In genomic region chr14:100541621-100542560, GRCh38 we compare ENCODE assay signal across 12 cellular contexts.
"Had no signal": no experiment of that assay in that cellular context is flagged by ENCODE, and none has a peak within 500 bp of the region (broad histone marks: within the 10 kb centered on the region; RNA-seq: fewer than 3 reads in every experiment).

No MANE protein-coding gene starts in this region.

- H3K4me3 ChIP-seq: skin epidermis, tibial nerve had no signal

- H3K9me3 Mint-ChIP-seq: activated CD4-positive, alpha-beta memory T cell treated with anti-CD3 and anti-CD28 coated beads, Interleukin-2, amount 10 ng/mL, durations not matched to agents 7 days and 5 days; endodermal cell; natural killer cell had no signal

- H3K27me3 ChIP-seq: tibial nerve had no signal

- DNase-seq: activated CD4-positive, alpha-beta memory T cell treated with anti-CD3 and anti-CD28 coated beads, Interleukin-2, amount 10 ng/mL, durations not matched to agents 7 days and 5 days; activated CD4-positive, alpha-beta T cell treated with anti-CD3 and anti-CD28 coated beads for 1 hour; activated CD8-positive, alpha-beta memory T cell treated with anti-CD3 and anti-CD28 coated beads, Interleukin-2, amount 50 U/mL, for 4 hours; activated naive CD4-positive, alpha-beta T cell treated with Interleukin-2 at 50 U/mL for 16 hours; endodermal cell; hippocampal formation; kidney glomerular epithelial cell; natural killer cell; T1000 had no signal

- H3K9me3 ChIP-seq: tibial nerve had no signal

- H3K27me3 Mint-ChIP-seq: activated CD4-positive, alpha-beta memory T cell treated with anti-CD3 and anti-CD28 coated beads, Interleukin-2, amount 10 ng/mL, durations not matched to agents 7 days and 5 days; brain had no signal

- H3K27ac ChIP-seq: skin epidermis had no signal

- H3K36me3 Mint-ChIP-seq: brain, natural killer cell had no signal

- H3K27ac Mint-ChIP-seq: activated CD4-positive, alpha-beta memory T cell treated with anti-CD3 and anti-CD28 coated beads, Interleukin-2, amount 10 ng/mL, durations not matched to agents 7 days and 5 days; endodermal cell; natural killer cell had no signal

- H3K4me3 Mint-ChIP-seq: activated CD4-positive, alpha-beta memory T cell treated with anti-CD3 and anti-CD28 coated beads, Interleukin-2, amount 10 ng/mL, durations not matched to agents 7 days and 5 days; brain; endodermal cell; natural killer cell had no signal
